In genomic region chr7:42055171-42055570, GRCh38 we compare ENCODE assay signal across 32 cellular contexts.
"Had no signal": no experiment of that assay in that cellular context is flagged by ENCODE, and none has a peak within 500 bp of the region (broad histone marks: within the 10 kb centered on the region; RNA-seq: fewer than 3 reads in every experiment).

No MANE protein-coding gene starts in this region.

- H3K27me3 ChIP-seq: gastrocnemius medialis, right lobe of liver, suprapubic skin, tibial nerve, uterus had no signal

- H3K9me3 Mint-ChIP-seq: activated naive CD4-positive, alpha-beta T cell treated with anti-CD3 and anti-CD28 coated beads for 36 hours; activated naive CD8-positive, alpha-beta T cell treated with anti-CD3 and anti-CD28 coated beads, Interleukin-2, amount 10 ng/mL, durations not matched to agents 7 days and 5 days; activated T-cell treated with anti-CD3 and anti-CD28 coated beads, Interleukin-2, amount 50 U/mL, for 4 hours; nephron; stimulated activated naive CD8-positive, alpha-beta T cell treated with anti-CD3 and anti-CD28 coated beads, Interleukin-15, amount 100 ng/mL, for 72 hours; T-helper 1 cell treated with Interleukin-12 subunit alpha and Interleukin-12 subunit beta and Interleukin-4 antibody, amounts not matched to agents 30 μg/mL and 1 μg/mL, for 36 hours had no signal

- H3K4me1 Mint-ChIP-seq: activated naive CD8-positive, alpha-beta T cell treated with anti-CD3 and anti-CD28 coated beads, Interleukin-2, amount 10 ng/mL, durations not matched to agents 7 days and 5 days; central memory CD8-positive, alpha-beta T cell; nephron; stimulated activated effector memory CD8-positive, alpha-beta T cell treated with anti-CD3 and anti-CD28 coated beads, Interleukin-12 subunit alpha, Interleukin-12 subunit beta, amount 100 ng/mL, for 72 hours; stimulated activated naive CD8-positive, alpha-beta T cell treated with anti-CD3 and anti-CD28 coated beads, Interleukin-15, amount 100 ng/mL, for 72 hours had no signal

- H3K27ac Mint-ChIP-seq: activated naive CD4-positive, alpha-beta T cell treated with anti-CD3 and anti-CD28 coated beads for 36 hours; activated naive CD8-positive, alpha-beta T cell treated with anti-CD3 and anti-CD28 coated beads, Interleukin-2, amount 10 ng/mL, durations not matched to agents 7 days and 5 days; nephron; stimulated activated effector memory CD8-positive, alpha-beta T cell treated with anti-CD3 and anti-CD28 coated beads, Interleukin-12 subunit alpha, Interleukin-12 subunit beta, amount 100 ng/mL, for 72 hours; stimulated activated naive CD8-positive, alpha-beta T cell treated with anti-CD3 and anti-CD28 coated beads, Interleukin-15, amount 100 ng/mL, for 72 hours; T-helper 1 cell treated with Interleukin-12 subunit alpha and Interleukin-12 subunit beta and Interleukin-4 antibody, amounts not matched to agents 30 μg/mL and 1 μg/mL, for 36 hours had no signal

- H3K4me3 ChIP-seq: gastrocnemius medialis, right lobe of liver, suprapubic skin, tibial nerve, uterus had no signal

- H3K36me3 Mint-ChIP-seq: activated naive CD8-positive, alpha-beta T cell treated with anti-CD3 and anti-CD28 coated beads, Interleukin-2, amount 10 ng/mL, durations not matched to agents 7 days and 5 days; stimulated activated effector memory CD8-positive, alpha-beta T cell treated with anti-CD3 and anti-CD28 coated beads, Interleukin-12 subunit alpha, Interleukin-12 subunit beta, amount 100 ng/mL, for 72 hours had no signal

- DNase-seq: activated CD4-positive, alpha-beta T cell treated with anti-CD3 and anti-CD28 coated beads for 4 hours; activated CD4-positive, alpha-beta T cell treated with anti-CD3 and anti-CD28 coated beads, Interleukin-2, amount 50 U/mL, for 48 hours; activated CD4-positive, CD25-positive, alpha-beta regulatory T cell; activated CD8-positive, alpha-beta memory T cell treated with anti-CD3 and anti-CD28 coated beads, Interleukin-2, amount 50 U/mL, for 48 hours; activated effector memory CD4-positive, alpha-beta T cell treated with Interleukin-2 at 50 U/mL for 16 hours; activated naive CD4-positive, alpha-beta T cell treated with anti-CD3 and anti-CD28 coated beads for 36 hours; activated naive CD8-positive, alpha-beta T cell treated with anti-CD3 and anti-CD28 coated beads, Interleukin-2, amount 10 ng/mL, durations not matched to agents 7 days and 5 days; activated T-cell treated with anti-CD3 and anti-CD28 coated beads, Interleukin-2, amount 50 U/mL, for 4 hours; amygdala; effector memory CD4-positive, alpha-beta T cell; gastrocnemius medialis; head of caudate nucleus; hypothalamus; left ventricle myocardium superior; mammary epithelial cell; midbrain; nucleus accumbens; posterior cingulate gyrus; right lobe of liver; small intestine; stimulated activated CD4-positive, alpha-beta T cell treated with anti-CD3 and anti-CD28 coated beads, Interleukin-2, amount 100 ng/mL, for 24 hours; stimulated activated naive CD8-positive, alpha-beta T cell treated with anti-CD3 and anti-CD28 coated beads, Interleukin-15, amount 100 ng/mL, for 72 hours; uterus had no signal

- FAIRE-seq: colon, islet of Langerhans, small intestine had no signal

- ATAC-seq: activated T-cell treated with anti-CD3 and anti-CD28 coated beads, Interleukin-2, amount 50 U/mL, for 4 hours; esophagus mucosa; gastrocnemius medialis; left ventricle myocardium superior; right lobe of liver; stimulated activated effector memory CD8-positive, alpha-beta T cell treated with anti-CD3 and anti-CD28 coated beads, Interleukin-12 subunit alpha, Interleukin-12 subunit beta, amount 100 ng/mL, for 72 hours; stimulated activated naive CD8-positive, alpha-beta T cell treated with anti-CD3 and anti-CD28 coated beads, Interleukin-15, amount 100 ng/mL, for 72 hours had no signal

- H3K4me1 ChIP-seq: gastrocnemius medialis, right lobe of liver, suprapubic skin, uterus had no signal

- H3K36me3 ChIP-seq: gastrocnemius medialis, right lobe of liver, uterus had no signal

- H3K9me3 ChIP-seq: gastrocnemius medialis, right lobe of liver, suprapubic skin, tibial nerve, uterus had no signal

- H3K4me3 Mint-ChIP-seq: activated naive CD4-positive, alpha-beta T cell treated with anti-CD3 and anti-CD28 coated beads for 36 hours; activated naive CD8-positive, alpha-beta T cell treated with anti-CD3 and anti-CD28 coated beads, Interleukin-2, amount 10 ng/mL, durations not matched to agents 7 days and 5 days; activated T-cell treated with anti-CD3 and anti-CD28 coated beads, Interleukin-2, amount 50 U/mL, for 4 hours; central memory CD8-positive, alpha-beta T cell; nephron; stimulated activated effector memory CD8-positive, alpha-beta T cell treated with anti-CD3 and anti-CD28 coated beads, Interleukin-12 subunit alpha, Interleukin-12 subunit beta, amount 100 ng/mL, for 72 hours; stimulated activated naive CD8-positive, alpha-beta T cell treated with anti-CD3 and anti-CD28 coated beads, Interleukin-15, amount 100 ng/mL, for 72 hours; T-helper 1 cell treated with Interleukin-12 subunit alpha and Interleukin-12 subunit beta and Interleukin-4 antibody, amounts not matched to agents 30 μg/mL and 1 μg/mL, for 36 hours had no signal

- H3K27me3 Mint-ChIP-seq: central memory CD8-positive, alpha-beta T cell; stimulated activated naive CD8-positive, alpha-beta T cell treated with anti-CD3 and anti-CD28 coated beads, Interleukin-15, amount 100 ng/mL, for 72 hours had no signal

- H3K27ac ChIP-seq: gastrocnemius medialis, right lobe of liver, suprapubic skin, tibial nerve, uterus had no signal
